ENCODE assay signal across 28 cellular contexts in genomic region chr7:146681487-146681886, GRCh38.
"Had no signal": no experiment of that assay in that cellular context is flagged by ENCODE, and none has a peak within 500 bp of the region (broad histone marks: within the 10 kb centered on the region; RNA-seq: fewer than 3 reads in every experiment).

No MANE protein-coding gene starts in this region.

- ATAC-seq: effector memory CD8-positive, alpha-beta T cell; esophagus mucosa; foreskin keratinocyte; gastrocnemius medialis; gastroesophageal sphincter; heart left ventricle; heart right ventricle had no signal

- H3K4me3 ChIP-seq: colonic mucosa, coronary artery, dorsolateral prefrontal cortex, esophagus muscularis mucosa, esophagus squamous epithelium, gastrocnemius medialis, gastroesophageal sphincter, heart left ventricle, heart right ventricle had no signal

- H3K36me3 ChIP-seq: colonic mucosa, esophagus muscularis mucosa, esophagus squamous epithelium, gastrocnemius medialis, gastroesophageal sphincter, heart left ventricle, heart right ventricle had no signal

- FAIRE-seq: colon, endometrium, endothelial cell of umbilical vein, frontal cortex had no signal

- DNase-seq: colonic mucosa; cortex of kidney; dermis blood vessel endothelial cell; dorsolateral prefrontal cortex; effector CD4-positive, alpha-beta T cell; effector CD8-positive, alpha-beta T cell; effector memory CD4-positive, alpha-beta T cell; effector memory CD8-positive, alpha-beta T cell; endodermal cell; erythroblast; esophagus squamous epithelium; foreskin fibroblast; foreskin keratinocyte; foreskin melanocyte; gastrocnemius medialis; glutamatergic neuron; head of caudate nucleus; heart left ventricle; heart right ventricle had no signal

- H3K4me1 ChIP-seq: colonic mucosa, esophagus muscularis mucosa, esophagus squamous epithelium, foreskin keratinocyte, gastrocnemius medialis, gastroesophageal sphincter, heart left ventricle, heart right ventricle had no signal

- H3K27me3 ChIP-seq: colonic mucosa, dorsolateral prefrontal cortex, esophagus muscularis mucosa, esophagus squamous epithelium, foreskin keratinocyte, gastrocnemius medialis, gastroesophageal sphincter, heart left ventricle, heart right ventricle had no signal

- H3K27ac ChIP-seq: colonic mucosa, coronary artery, dorsolateral prefrontal cortex, epithelial cell of prostate, esophagus muscularis mucosa, esophagus squamous epithelium, foreskin keratinocyte, gastrocnemius medialis, gastroesophageal sphincter, heart left ventricle, heart right ventricle had no signal

- H3K9me3 ChIP-seq: colonic mucosa, esophagus muscularis mucosa, esophagus squamous epithelium, gastrocnemius medialis, gastroesophageal sphincter, heart left ventricle had no signal
